9 cellular contexts compared by ENCODE assay signal in genomic region chr17:489758-490329, GRCh38. TPM values are rescaled to one million over a fixed set of nuclear protein-coding genes. Genes with fewer than 3 reads are reported as not detected.
DNase-seq lines count a peak whose midpoint lies in the region; ATAC-seq, FAIRE-seq and TF ChIP-seq lines count a peak whose summit lies in the region.
"Had no signal": no experiment of that assay in that cellular context is flagged by ENCODE, and none has a peak within 500 bp of the region (broad histone marks: within the 10 kb centered on the region; RNA-seq: fewer than 3 reads in every experiment).

No MANE protein-coding gene starts in this region.

- H2AFZ ChIP-seq in keratinocyte (ENCODE audit: control insufficient read depth, low read length) = no peak overlapping the region

- peak overlapping the region; percentile 62 for H3K4me2 ChIP-seq in keratinocyte (ENCODE audit: control insufficient read depth, extremely low read depth, insufficient read depth, low read depth, low read length)

- no peaks in the 10 kb centered on the region for H3K79me2 ChIP-seq in keratinocyte (ENCODE audit: control insufficient read depth, insufficient read depth, low read length)

- H3K9me3 ChIP-seq in keratinocyte (ENCODE audit: control insufficient read depth, low read depth, low read length) = no peaks in the 10 kb centered on the region

- in situ Hi-C loops in astrocyte of the cerebellum (cut with HindIII; ENCODE audit: low sequenced_read_pairs) = no loop called here

- no peak for TF ChIP-seq CTCF in astrocyte of the cerebellum (IDR thresholded peaks at IDR 0.05; ENCODE audit: low read depth, low read length, missing control alignments)
- TF ChIP-seq CTCF in keratinocyte (optimal IDR thresholded peaks at IDR 0.05 in 1 of 3, IDR thresholded peaks at IDR 0.05 in 1 of 3, conservative IDR thresholded peaks at IDR 0.05 in 1 of 3; ENCODE audit: extremely low read depth in 1 of 3, insufficient read depth in 2 of 3, low read length in 3 of 3) = no peak

- peak overlapping the region; percentile 62 for H3K4me3 ChIP-seq in astrocyte of the cerebellum (ENCODE audit: low read depth, low read length)
- H3K4me3 ChIP-seq in keratinocyte (ENCODE audit: control insufficient read depth in 2 of 3, extremely low read depth in 1 of 3, insufficient read depth in 2 of 3, low read depth in 1 of 3, low read length in 3 of 3) = peak overlapping the region; percentile 41 to 48 (median 41)

- H3K4me1 ChIP-seq in keratinocyte (ENCODE audit: control insufficient read depth, extremely low read depth, insufficient read depth, low read length) = peaks cover 3% of the 10 kb centered on the region

- FAIRE-seq in RCC 7860 (lab: Jason Lieb, UNC) = no peak
- FAIRE-seq in keratinocyte (lab: Jason Lieb, UNC) = no peak
- FAIRE-seq: colon had no signal

- ATAC-seq in GM18909 (IDR thresholded peaks at IDR 0.05; ENCODE audit: poor library complexity, unreplicated experiment) (peak; percentile 52), GM18520 (IDR thresholded peaks at IDR 0.05; ENCODE audit: unreplicated experiment) (no peak)

- H3K27me3 ChIP-seq in keratinocyte (ENCODE audit: control insufficient read depth, extremely low read depth, insufficient read depth, low read length) = peaks cover 11% of the 10 kb centered on the region

- DNase-seq in RCC 7860 (ENCODE audit: low spot score) (peak; percentile 24), astrocyte of the cerebellum (ENCODE audit: low read depth) (no peak), keratinocyte (ENCODE audit: low read depth, low spot score) (no peak), SIG-M5 treated with dmso at 0.1 percent for 504 hours (lab: John Stamatoyannopoulos, UW; ENCODE audit: unreplicated experiment) (no peak), DMS53 treated with DMSO at 0.1 percent for 48 hours (lab: John Stamatoyannopoulos, UW; ENCODE audit: unreplicated experiment) (no peak)
- DNase-seq in stimulated activated CD4-positive, alpha-beta T cell treated with anti-CD3 and anti-CD28 coated beads, Interleukin-4, amount 100 ng/mL, for 24 hours = peak; percentile 51

- H3K9ac ChIP-seq in keratinocyte (ENCODE audit: control insufficient read depth, extremely low read depth, insufficient read depth, low read length) = peak overlapping the region; percentile 59

- no peaks in the 10 kb centered on the region for H4K20me1 ChIP-seq in keratinocyte (ENCODE audit: control insufficient read depth, extremely low read depth, insufficient read depth, low read length)

- no peaks in the 10 kb centered on the region for H3K36me3 ChIP-seq in keratinocyte (ENCODE audit: control insufficient read depth in 2 of 2, extremely low read depth in 1 of 2, insufficient read depth in 2 of 2, low read length in 2 of 2)

- dilution Hi-C loops in keratinocyte (cut with MboI; ENCODE audit: extremely low pct_ligation_motif_present, low sequenced_read_pairs) = no loop called here

- H3K9me1 ChIP-seq in keratinocyte (ENCODE audit: control insufficient read depth, extremely low read depth, insufficient read depth, low read length) = no peaks in the 10 kb centered on the region

- no peak overlapping the region for H3K27ac ChIP-seq in keratinocyte (ENCODE audit: control insufficient read depth, insufficient read depth, low read length)

RNA-seq across cellular contexts. Expression of gene RFLNB, which starts 44.1 kb away (rescaled TPM):
- 0.86 to 3.4 TPM (median 1.3 TPM) in 3 replicates for polyA plus RNA-seq in keratinocyte
- polyA plus RNA-seq in keratinocyte (2011; ENCODE audit: low read depth) = 0.66 TPM
- 1.4 and 2.5 TPM in 2 replicates for polyA plus RNA-seq in keratinocyte (2011; cell fraction: cytosol; rRNA removed)
- 0.93 and 1.3 TPM in 2 replicates for polyA plus RNA-seq in keratinocyte (2011; cell fraction: nucleus; rRNA removed)
- polyA plus RNA-seq in keratinocyte (2012; ENCODE audit: low replicate concordance) = 0.69 and 7.1 TPM in 2 replicates
- polyA minus RNA-seq in keratinocyte = 1.3 to 3.9 TPM (median 1.7 TPM) in 3 replicates
- polyA minus RNA-seq in keratinocyte (2011; cell fraction: cytosol; rRNA and poly(A)+ RNA removed) = 2.5 TPM
- 0.32 and 1.1 TPM in 2 replicates for polyA minus RNA-seq in keratinocyte (2011; cell fraction: nucleus; rRNA and poly(A)+ RNA removed)

Comparison
In these comparisons a context has a peak if more than half of its experiments do, and no peak if none do; other contexts are left out.
1. DNase-seq: peak in RCC 7860 (single experiment) and stimulated activated CD4-positive, alpha-beta T cell treated with anti-CD3 and anti-CD28 coated beads, Interleukin-4, amount 100 ng/mL, for 24 hours (single experiment); none in astrocyte of the cerebellum (single experiment), keratinocyte (single experiment), SIG-M5 treated with dmso at 0.1 percent for 504 hours (single experiment) and DMS53 treated with DMSO at 0.1 percent for 48 hours (single experiment).